9 cellular contexts compared by ENCODE assay signal in genomic region chr7:76296743-76297740, GRCh38. TPM values are rescaled to one million over a fixed set of nuclear protein-coding genes. Genes with fewer than 3 reads are reported as not detected.
DNase-seq lines count a peak whose midpoint lies in the region; ATAC-seq and FAIRE-seq lines count a peak whose summit lies in the region.
"Had no signal": no experiment of that assay in that cellular context is flagged by ENCODE, and none has a peak within 500 bp of the region (broad histone marks: within the 10 kb centered on the region; RNA-seq: fewer than 3 reads in every experiment).

No MANE protein-coding gene starts in this region.

- POLR2A ChIA-PET in activated CD8-positive, alpha-beta T cell treated with anti-CD3 and anti-CD28 coated beads, Interleukin-2, amount 10 ng/mL, durations not matched to agents 7 days and 5 days (lab: Charles Lee): no interaction called here

- no peaks in the 10 kb centered on the region for H3K9me3 ChIP-seq in right cardiac atrium (ENCODE audit: control insufficient read depth, low read length)
- H3K9me3 ChIP-seq in small intestine (ENCODE audit: control insufficient read depth, low read depth): no peaks in the 10 kb centered on the region

- H3K4me3 ChIP-seq in right cardiac atrium (ENCODE audit: low read length) (no peak overlapping the region), small intestine (ENCODE audit: low read depth in 1 of 2, low read length in 2 of 2) (no peak overlapping the region)

- 64% methylated on average over 22 of the region's 22 CpGs for WGBS in right cardiac atrium
- 30 to 51% (median 33%) methylated on average over 22 of the region's 22 CpGs for WGBS in small intestine, 3 donors

- H3K4me1 Mint-ChIP-seq in activated CD4-positive, alpha-beta T cell treated with anti-CD3 and anti-CD28 coated beads, Interleukin-2, amount 10 ng/mL, durations not matched to agents 24 days and 14 days: peaks cover 3% of the 10 kb centered on the region
- peaks cover 4% of the 10 kb centered on the region for H3K4me1 Mint-ChIP-seq in activated CD8-positive, alpha-beta T cell treated with anti-CD3 and anti-CD28 coated beads, Interleukin-2, amount 10 ng/mL, durations not matched to agents 7 days and 5 days (ENCODE audit: low read depth)

- H3K9me3 Mint-ChIP-seq in activated CD4-positive, alpha-beta T cell treated with anti-CD3 and anti-CD28 coated beads, Interleukin-2, amount 10 ng/mL, durations not matched to agents 24 days and 14 days: no peaks in the 10 kb centered on the region
- H3K9me3 Mint-ChIP-seq in activated CD8-positive, alpha-beta T cell treated with anti-CD3 and anti-CD28 coated beads, Interleukin-2, amount 10 ng/mL, durations not matched to agents 7 days and 5 days (ENCODE audit: insufficient read depth): no peaks in the 10 kb centered on the region
- H3K9me3 Mint-ChIP-seq: activated B cell treated with CpG ODN at 0.5 μM for 24 hours had no signal

- H3K4me1 ChIP-seq in right cardiac atrium (ENCODE audit: control insufficient read depth, insufficient read depth, low read length) (peaks cover 14% of the 10 kb centered on the region), small intestine (ENCODE audit: control insufficient read depth in 2 of 2, insufficient read depth in 1 of 2, low read depth in 1 of 2, low read length in 1 of 2) (peaks cover 0 to 8% of the 10 kb centered on the region in 2 donors)

- intact Hi-C loops in right cardiac atrium (cut with DNase I): no loop called here
- intact Hi-C loops in activated CD4-positive, alpha-beta T cell treated with anti-CD3 and anti-CD28 coated beads, Interleukin-2, amount 10 ng/mL, durations not matched to agents 24 days and 14 days (cut with micrococcal nuclease): no loop called here

- H3K27me3 ChIP-seq in right cardiac atrium (ENCODE audit: control insufficient read depth, insufficient read depth) (no peaks in the 10 kb centered on the region), small intestine (ENCODE audit: control insufficient read depth in 2 of 2, insufficient read depth in 2 of 2, low read length in 2 of 2) (no peaks in the 10 kb centered on the region)

- H3K36me3 Mint-ChIP-seq in activated CD4-positive, alpha-beta T cell treated with anti-CD3 and anti-CD28 coated beads, Interleukin-2, amount 10 ng/mL, durations not matched to agents 24 days and 14 days (ENCODE audit: low read depth): no peaks in the 10 kb centered on the region
- H3K36me3 Mint-ChIP-seq in activated CD8-positive, alpha-beta T cell treated with anti-CD3 and anti-CD28 coated beads, Interleukin-2, amount 10 ng/mL, durations not matched to agents 7 days and 5 days (ENCODE audit: low read depth): peaks cover under 1% of the 10 kb centered on the region

- no peaks in the 10 kb centered on the region for H3K36me3 ChIP-seq in small intestine (ENCODE audit: control insufficient read depth in 2 of 2, insufficient read depth in 2 of 2, low read length in 2 of 2)

- no peak overlapping the region for H3K27ac Mint-ChIP-seq in activated CD4-positive, alpha-beta T cell treated with anti-CD3 and anti-CD28 coated beads, Interleukin-2, amount 10 ng/mL, durations not matched to agents 24 days and 14 days
- no peak overlapping the region for H3K27ac Mint-ChIP-seq in activated CD8-positive, alpha-beta T cell treated with anti-CD3 and anti-CD28 coated beads, Interleukin-2, amount 10 ng/mL, durations not matched to agents 7 days and 5 days
- H3K27ac Mint-ChIP-seq: activated B cell treated with CpG ODN at 0.5 μM for 24 hours had no signal

- CTCF ChIA-PET in activated CD8-positive, alpha-beta T cell treated with anti-CD3 and anti-CD28 coated beads, Interleukin-2, amount 10 ng/mL, durations not matched to agents 7 days and 5 days (lab: Charles Lee): interaction anchor here (0.9 to 1.6 kb wide), 2 partner anchors 14 to 17 kb away, joined by 4 to 5 read pairs; no protein-coding TSS in a partner anchor

- ATAC-seq in right cardiac atrium (peak; percentile 6 to 24), HG03025 (IDR thresholded peaks at IDR 0.05; ENCODE audit: low FRiP score, unreplicated experiment) (no peak)
- ATAC-seq in activated CD8-positive, alpha-beta T cell treated with anti-CD3 and anti-CD28 coated beads, Interleukin-2, amount 10 ng/mL, durations not matched to agents 7 days and 5 days: no peak

- H3K4me3 Mint-ChIP-seq in activated CD4-positive, alpha-beta T cell treated with anti-CD3 and anti-CD28 coated beads, Interleukin-2, amount 10 ng/mL, durations not matched to agents 24 days and 14 days: no peak overlapping the region
- no peak overlapping the region for H3K4me3 Mint-ChIP-seq in activated CD8-positive, alpha-beta T cell treated with anti-CD3 and anti-CD28 coated beads, Interleukin-2, amount 10 ng/mL, durations not matched to agents 7 days and 5 days
- H3K4me3 Mint-ChIP-seq: activated B cell treated with CpG ODN at 0.5 μM for 24 hours had no signal

- DNase-seq in HCEC 1CT (peak; percentile 88), amniotic stem cell (lab: John Stamatoyannopoulos, UW) (peak; percentile 35), right cardiac atrium (peak in 1 of 3 donors; percentile 71), small intestine (peak; percentile 97), SKM-1 (lab: John Stamatoyannopoulos, UW; ENCODE audit: unreplicated experiment) (no peak)
- no peak for DNase-seq in activated CD4-positive, alpha-beta T cell treated with anti-CD3 and anti-CD28 coated beads, Interleukin-2, amount 10 ng/mL, durations not matched to agents 24 days and 14 days
- DNase-seq in activated CD8-positive, alpha-beta T cell treated with anti-CD3 and anti-CD28 coated beads, Interleukin-2, amount 10 ng/mL, durations not matched to agents 7 days and 5 days: no peak
- DNase-seq: activated B cell treated with CpG ODN at 0.5 μM for 24 hours had no signal

- H3K27ac ChIP-seq in right cardiac atrium (ENCODE audit: low read length) (peak overlapping the region; percentile 80), small intestine (ENCODE audit: low read depth in 1 of 2, low read length in 1 of 2) (peak overlapping the region; percentile 58 to 76)

- peaks cover 3% of the 10 kb centered on the region for H3K27me3 Mint-ChIP-seq in activated CD4-positive, alpha-beta T cell treated with anti-CD3 and anti-CD28 coated beads, Interleukin-2, amount 10 ng/mL, durations not matched to agents 24 days and 14 days
- H3K27me3 Mint-ChIP-seq in activated CD8-positive, alpha-beta T cell treated with anti-CD3 and anti-CD28 coated beads, Interleukin-2, amount 10 ng/mL, durations not matched to agents 7 days and 5 days (ENCODE audit: low read depth): peaks cover 7% of the 10 kb centered on the region

- FAIRE-seq in small intestine (lab: Jason Lieb, UNC): no peak

RNA-seq across cellular contexts. Expression of gene HSPB1, which starts 5.4 kb away (rescaled TPM):
- total RNA-seq in right cardiac atrium: 1,000 to 10,000 TPM; 1,069 to 1,850 (median 1,464) TPM
- polyA plus RNA-seq in right cardiac atrium (2,464 TPM), small intestine (100 to 1,000 TPM in 2 of 3 donors, 10 to 100 TPM in 1; 77.4 to 253 (median 145) TPM)
- 112 and 117 TPM in 2 replicates for total RNA-seq in activated CD4-positive, alpha-beta T cell treated with anti-CD3 and anti-CD28 coated beads, Interleukin-2, amount 10 ng/mL, durations not matched to agents 24 days and 14 days
- total RNA-seq in activated CD8-positive, alpha-beta T cell treated with anti-CD3 and anti-CD28 coated beads, Interleukin-2, amount 10 ng/mL, durations not matched to agents 7 days and 5 days: 10 to 100 TPM; 37.2 to 40.4 TPM

Comparison
In these comparisons a context has a peak if more than half of its experiments do, and no peak if none do; other contexts are left out.
1. DNase-seq: peak in HCEC 1CT (single experiment), amniotic stem cell (single experiment) and small intestine (single experiment); none in activated CD4-positive, alpha-beta T cell treated with anti-CD3 and anti-CD28 coated beads, Interleukin-2, amount 10 ng/mL, durations not matched to agents 24 days and 14 days (single experiment), activated CD8-positive, alpha-beta T cell treated with anti-CD3 and anti-CD28 coated beads, Interleukin-2, amount 10 ng/mL, durations not matched to agents 7 days and 5 days (single experiment) and SKM-1 (single experiment).
2. ATAC-seq: peak in right cardiac atrium (2 of 2); none in HG03025 (single experiment) and activated CD8-positive, alpha-beta T cell treated with anti-CD3 and anti-CD28 coated beads, Interleukin-2, amount 10 ng/mL, durations not matched to agents 7 days and 5 days (single experiment).